In the genomic region with DNA sequence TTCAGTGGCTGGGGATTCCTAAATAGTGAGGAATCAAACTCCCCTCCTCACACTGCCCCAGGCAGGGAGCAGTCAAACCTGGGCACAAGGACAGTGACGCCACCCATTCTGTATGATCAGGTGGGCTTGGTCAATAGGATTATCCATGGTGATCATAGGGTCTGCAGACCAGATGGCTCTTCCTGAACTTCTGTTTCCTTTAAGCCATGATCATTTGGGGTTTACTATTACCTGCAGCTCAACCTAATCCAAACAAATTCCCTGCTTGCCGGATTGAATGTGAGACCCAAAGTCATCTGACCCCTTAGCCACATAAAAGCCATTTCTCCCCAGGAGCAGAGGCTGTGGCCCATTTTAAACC, we compare ENCODE assay signal across 14 cellular contexts.
DNase-seq lines count a peak whose midpoint lies in the region; ATAC-seq lines count a peak whose summit lies in the region.
"Had no signal": no experiment of that assay in that cellular context is flagged by ENCODE, and none has a peak within 500 bp of the region (broad histone marks: within the 10 kb centered on the region; RNA-seq: fewer than 3 reads in every experiment).

No MANE protein-coding gene starts in this region.

- peaks cover 54% of the 10 kb centered on the region for H3K4me1 ChIP-seq in effector memory CD4-positive, alpha-beta T cell (ENCODE audit: control insufficient read depth, insufficient read depth, low read length, poor library complexity, severe bottlenecking)

- H3K36me3 Mint-ChIP-seq in activated T-cell treated with anti-CD3 and anti-CD28 coated beads, Interleukin-2, amount 50 U/mL, for 24 hours (ENCODE audit: low read depth), result no peaks in the 10 kb centered on the region
- H3K36me3 Mint-ChIP-seq in stimulated activated effector memory CD8-positive, alpha-beta T cell treated with anti-CD3 and anti-CD28 coated beads, Interleukin-12 subunit alpha, Interleukin-12 subunit beta, amount 100 ng/mL, for 72 hours, result peaks cover 8% of the 10 kb centered on the region
- H3K36me3 Mint-ChIP-seq: mesothelial cell of epicardium had no signal

- H3K27me3 Mint-ChIP-seq in activated T-cell treated with anti-CD3 and anti-CD28 coated beads, Interleukin-2, amount 50 U/mL, for 24 hours, result no peaks in the 10 kb centered on the region

- no peaks in the 10 kb centered on the region for H3K9me3 ChIP-seq in effector memory CD4-positive, alpha-beta T cell (ENCODE audit: control insufficient read depth, low read length)

- DNase-seq in activated T-cell treated with anti-CD3 and anti-CD28 coated beads, Interleukin-2, amount 50 U/mL, for 24 hours, result no peak
- DNase-seq in activated T-cell treated with anti-CD3 and anti-CD28 coated beads, Interleukin-2, amount 50 U/mL, for 48 hours, result no peak
- DNase-seq in NCI-H524 (lab: John Stamatoyannopoulos, UW) (peak; percentile 60 to 87), CD1c-positive myeloid dendritic cell (ENCODE audit: extremely low spot score) (no peak), NCI-H2171 treated with DMSO at 0.1 percent for 48 hours (lab: John Stamatoyannopoulos, UW) (no peak), NCI-H748 treated with DMSO at 0.1 percent for 48 hours (lab: John Stamatoyannopoulos, UW) (no peak)
- no peak for DNase-seq in effector memory CD4-positive, alpha-beta T cell
- no peak for DNase-seq in stimulated activated effector memory CD8-positive, alpha-beta T cell treated with anti-CD3 and anti-CD28 coated beads, Interleukin-12 subunit alpha, Interleukin-12 subunit beta, amount 100 ng/mL, for 72 hours (ENCODE audit: low spot score in 2 of 2)
- DNase-seq: activated CD4-positive, CD25-positive, alpha-beta regulatory T cell treated with anti-CD3 and anti-CD28 coated beads, Interleukin-2, amount 50 U/mL, for 72 hours; cortex of kidney; erythroblast; IMR-90; occipital lobe had no signal

- no peaks in the 10 kb centered on the region for H3K36me3 ChIP-seq in effector memory CD4-positive, alpha-beta T cell (ENCODE audit: control insufficient read depth, insufficient read depth, low read length)

- H3K27ac Mint-ChIP-seq in activated T-cell treated with anti-CD3 and anti-CD28 coated beads, Interleukin-2, amount 50 U/mL, for 24 hours, result peak overlapping the region; percentile 83
- peak overlapping the region; percentile 85 for H3K27ac Mint-ChIP-seq in stimulated activated effector memory CD8-positive, alpha-beta T cell treated with anti-CD3 and anti-CD28 coated beads, Interleukin-12 subunit alpha, Interleukin-12 subunit beta, amount 100 ng/mL, for 72 hours

- no peaks in the 10 kb centered on the region for H3K27me3 ChIP-seq in effector memory CD4-positive, alpha-beta T cell (replicated peaks; ENCODE audit: control insufficient read depth, insufficient read depth, low read length, poor library complexity, severe bottlenecking)

- H3K9me3 Mint-ChIP-seq in activated T-cell treated with anti-CD3 and anti-CD28 coated beads, Interleukin-2, amount 50 U/mL, for 24 hours, result no peaks in the 10 kb centered on the region
- no peaks in the 10 kb centered on the region for H3K9me3 Mint-ChIP-seq in stimulated activated effector memory CD8-positive, alpha-beta T cell treated with anti-CD3 and anti-CD28 coated beads, Interleukin-12 subunit alpha, Interleukin-12 subunit beta, amount 100 ng/mL, for 72 hours
- H3K9me3 Mint-ChIP-seq: mesothelial cell of epicardium had no signal

- H3K27ac ChIP-seq in effector memory CD4-positive, alpha-beta T cell (ENCODE audit: insufficient read depth, low read length, poor library complexity, severe bottlenecking), result peak overlapping the region; percentile 52

- no peak overlapping the region for H3K4me3 Mint-ChIP-seq in activated T-cell treated with anti-CD3 and anti-CD28 coated beads, Interleukin-2, amount 50 U/mL, for 24 hours
- H3K4me3 Mint-ChIP-seq in stimulated activated effector memory CD8-positive, alpha-beta T cell treated with anti-CD3 and anti-CD28 coated beads, Interleukin-12 subunit alpha, Interleukin-12 subunit beta, amount 100 ng/mL, for 72 hours, result peak overlapping the region; percentile 67
- H3K4me3 Mint-ChIP-seq: mesothelial cell of epicardium had no signal

- ATAC-seq in stimulated activated effector memory CD8-positive, alpha-beta T cell treated with anti-CD3 and anti-CD28 coated beads, Interleukin-12 subunit alpha, Interleukin-12 subunit beta, amount 100 ng/mL, for 72 hours, result no peak

- H3K4me1 Mint-ChIP-seq in activated T-cell treated with anti-CD3 and anti-CD28 coated beads, Interleukin-2, amount 50 U/mL, for 24 hours (ENCODE audit: low read depth), result peaks cover 67% of the 10 kb centered on the region
- peaks cover 68% of the 10 kb centered on the region for H3K4me1 Mint-ChIP-seq in stimulated activated effector memory CD8-positive, alpha-beta T cell treated with anti-CD3 and anti-CD28 coated beads, Interleukin-12 subunit alpha, Interleukin-12 subunit beta, amount 100 ng/mL, for 72 hours

- peak overlapping the region; percentile 3 for H3K4me3 ChIP-seq in effector memory CD4-positive, alpha-beta T cell (ENCODE audit: insufficient read depth, low read depth, low read length, poor library complexity, severe bottlenecking)

Comparison
In these comparisons a context has a peak if more than half of its experiments do, and no peak if none do; other contexts are left out.
1. DNase-seq: peak in NCI-H524 (2 of 2); none in activated T-cell treated with anti-CD3 and anti-CD28 coated beads, Interleukin-2, amount 50 U/mL, for 24 hours (single experiment), activated T-cell treated with anti-CD3 and anti-CD28 coated beads, Interleukin-2, amount 50 U/mL, for 48 hours (0 of 2), effector memory CD4-positive, alpha-beta T cell (0 of 3), stimulated activated effector memory CD8-positive, alpha-beta T cell treated with anti-CD3 and anti-CD28 coated beads, Interleukin-12 subunit alpha, Interleukin-12 subunit beta, amount 100 ng/mL, for 72 hours (0 of 2), CD1c-positive myeloid dendritic cell (single experiment), NCI-H2171 treated with DMSO at 0.1 percent for 48 hours (single experiment) and NCI-H748 treated with DMSO at 0.1 percent for 48 hours (single experiment).